In the genomic region with DNA sequence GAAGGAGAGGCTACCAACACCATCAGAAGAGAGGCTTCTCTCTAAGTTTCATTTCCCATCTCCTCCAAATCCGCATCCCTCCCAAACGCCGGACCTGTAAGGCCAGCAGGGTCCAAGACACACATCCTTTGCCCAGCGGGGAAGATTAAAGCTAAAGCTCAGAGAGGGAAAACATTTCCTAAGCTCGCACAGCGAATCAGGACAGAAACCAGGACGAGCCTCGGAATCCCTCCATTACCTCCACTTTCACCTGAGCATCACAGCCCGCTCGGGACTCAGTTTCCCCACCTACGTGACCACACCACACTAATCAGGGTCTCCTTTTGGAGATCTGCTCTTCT, we compare ENCODE assay signal across 8 cellular contexts. TPM values are rescaled to one million over a fixed set of nuclear protein-coding genes. Genes with fewer than 3 reads are reported as not detected.
DNase-seq lines count a peak whose midpoint lies in the region; ATAC-seq and TF ChIP-seq lines count a peak whose summit lies in the region.

No MANE protein-coding gene starts in this region.

- no peaks in the 10 kb centered on the region for H3K9me3 Mint-ChIP-seq in IgD-negative memory B cell
- H3K9me3 Mint-ChIP-seq in naive thymus-derived CD4-positive, alpha-beta T cell, result peaks cover 0 to 42% (median 0%) of the 10 kb centered on the region in 11 donors

- no peaks in the 10 kb centered on the region for H3K9me3 ChIP-seq in naive thymus-derived CD4-positive, alpha-beta T cell (ENCODE audit: control insufficient read depth in 2 of 3, low read length in 3 of 3)

- no peaks in the 10 kb centered on the region for H3K36me3 Mint-ChIP-seq in IgD-negative memory B cell
- no peaks in the 10 kb centered on the region for H3K36me3 Mint-ChIP-seq in naive thymus-derived CD4-positive, alpha-beta T cell

- H3K27ac ChIP-seq in naive thymus-derived CD4-positive, alpha-beta T cell (ENCODE audit: low read depth, low read length), result peak overlapping the region; percentile 98

- intact Hi-C loops in naive thymus-derived CD4-positive, alpha-beta T cell (cut with micrococcal nuclease), result loop anchor here (1.0 kb wide), 6 partner anchors 12 to 225 kb away; a partner anchor contains a TSS
- intact Hi-C loops in sciatic nerve (cut with DNase I), result no loop called here

- POLR2A ChIA-PET in BJ (lab: Charles Lee), result interaction anchor here (0.6 to 1.5 kb wide), 3 partner anchors 11 to 125 kb away, joined by 3 to 11 read pairs (median 5); no protein-coding TSS in a partner anchor
- POLR2A ChIA-PET in naive thymus-derived CD4-positive, alpha-beta T cell (lab: Charles Lee), result interaction anchor here (0.6 to 3.1 kb wide), 6 partner anchors 11 to 256 kb away, joined by 3 to 50 read pairs (median 4); no protein-coding TSS in a partner anchor
- POLR2A ChIA-PET in GM10248 (lab: Yijun Ruan, JAX), result interaction anchor here (0.6 to 3.7 kb wide), 10 partner anchors 8 to 1760 kb away, joined by 3 to 48 read pairs (median 6); no protein-coding TSS in a partner anchor

- H3K36me3 ChIP-seq in BJ (ENCODE audit: control insufficient read depth, insufficient read depth, low read length), result no peaks in the 10 kb centered on the region
- peaks cover 0 to 11% (median 0%) of the 10 kb centered on the region in 3 experiments for H3K36me3 ChIP-seq in naive thymus-derived CD4-positive, alpha-beta T cell (ENCODE audit: control insufficient read depth in 2 of 3, insufficient read depth in 3 of 3, low read length in 3 of 3)

- no peaks in the 10 kb centered on the region for H3K27me3 ChIP-seq in BJ (ENCODE audit: control insufficient read depth, insufficient read depth, low read length)
- H3K27me3 ChIP-seq in naive thymus-derived CD4-positive, alpha-beta T cell (ENCODE audit: control insufficient read depth in 2 of 2, insufficient read depth in 2 of 2, low read length in 2 of 2), result no peaks in the 10 kb centered on the region

- peak overlapping the region; percentile 77 for H3K4me3 ChIP-seq in BJ (ENCODE audit: low read depth, low read length)
- H3K4me3 ChIP-seq in naive thymus-derived CD4-positive, alpha-beta T cell (ENCODE audit: low read length), result peak overlapping the region; percentile 99

- H3K4me1 ChIP-seq in naive thymus-derived CD4-positive, alpha-beta T cell (ENCODE audit: control insufficient read depth in 2 of 2, insufficient read depth in 2 of 2, low read length in 2 of 2), result peaks cover 10 to 16% of the 10 kb centered on the region in 2 donors

- H3K27ac Mint-ChIP-seq in IgD-negative memory B cell, result peak overlapping the region; percentile 99 to 100 (median 99)
- peak overlapping the region in 8 of 9 donors; percentile 90 to 100 (median 99) for H3K27ac Mint-ChIP-seq in naive thymus-derived CD4-positive, alpha-beta T cell

- CTCF ChIA-PET in BJ (lab: Yijun Ruan, JAX), result interaction anchor here (0.6 to 4.7 kb wide), 5 partner anchors 11 to 226 kb away, joined by 3 to 64 read pairs (median 22); a partner anchor contains a TSS
- CTCF ChIA-PET in naive thymus-derived CD4-positive, alpha-beta T cell (lab: Charles Lee), result interaction anchor here (1.0 to 5.4 kb wide), 5 partner anchors 9 to 29 kb away, joined by 5 to 39 read pairs (median 7); no protein-coding TSS in a partner anchor
- CTCF ChIA-PET in GM10248 (lab: Yijun Ruan, JAX), result interaction anchor here (1.2 to 4.9 kb wide), 9 partner anchors 9 to 213 kb away, joined by 3 to 80 read pairs (median 5); no protein-coding TSS in a partner anchor

- ATAC-seq in naive thymus-derived CD4-positive, alpha-beta T cell, result no peak
- no peak for ATAC-seq in sciatic nerve

- peaks cover 12 to 23% (median 12%) of the 10 kb centered on the region in 3 donors for H3K4me1 Mint-ChIP-seq in IgD-negative memory B cell
- H3K4me1 Mint-ChIP-seq in naive thymus-derived CD4-positive, alpha-beta T cell, result peaks cover 0 to 30% (median 13%) of the 10 kb centered on the region in 7 donors

- no peak for DNase-seq in BJ (ENCODE audit: low read depth)
- DNase-seq in cerebellum (ENCODE audit: low spot score), result peak; percentile 33
- DNase-seq in naive thymus-derived CD4-positive, alpha-beta T cell, result no peak
- no peak for DNase-seq in sciatic nerve (ENCODE audit: low spot score)
- no peak for DNase-seq in NCI-H510A (lab: John Stamatoyannopoulos, UW)
- no peak for DNase-seq in GM10248 (ENCODE audit: extremely low spot score)
- DNase-seq in hippocampal formation (lab: John Stamatoyannopoulos, UW), result no peak

- peaks cover 15% of the 10 kb centered on the region for H3K27me3 Mint-ChIP-seq in IgD-negative memory B cell
- H3K27me3 Mint-ChIP-seq in naive thymus-derived CD4-positive, alpha-beta T cell, result peaks cover 5 to 39% (median 8%) of the 10 kb centered on the region in 5 donors

- TF ChIP-seq CTCF in BJ (IDR thresholded peaks at IDR 0.05; ENCODE audit: insufficient read depth, low read depth, low read length) (no peak), GM10248 (IDR thresholded peaks at IDR 0.05; ENCODE audit: control extremely low read depth, extremely low read depth, low read depth, missing control alignments) (no peak)

- peak overlapping the region; percentile 92 to 99 (median 98) for H3K4me3 Mint-ChIP-seq in IgD-negative memory B cell
- peak overlapping the region; percentile 87 to 96 (median 94) for H3K4me3 Mint-ChIP-seq in naive thymus-derived CD4-positive, alpha-beta T cell

RNA-seq across cellular contexts. Expression of a gene that starts 0.7 kb away (rescaled TPM):
- polyA plus RNA-seq in BJ (2011; rRNA removed) (2.6 and 4.5 TPM in 2 replicates), IgD-negative memory B cell (48.1 TPM)
- 10.1 and 15.8 TPM in 2 replicates for polyA minus RNA-seq in BJ (2011; rRNA and poly(A)+ RNA removed)
- total RNA-seq in cerebellum (2.5 TPM), sciatic nerve (3.7 TPM)
- total RNA-seq in naive thymus-derived CD4-positive, alpha-beta T cell, result 1,000 to 10,000 TPM in 1 of 5 experiments, 100 to 1,000 TPM in 1, 10 to 100 TPM in 2, 1 to 10 TPM in 1; 2.1 to 1,925 (median 22.8) TPM
- 1 to 10 TPM; 3.0 to 5.3 TPM for polyA plus RNA-seq in naive thymus-derived CD4-positive, alpha-beta T cell

RNA-seq across cellular contexts. Expression of a gene that starts 29.8 kb away (rescaled TPM):
- polyA plus RNA-seq in BJ (2011; rRNA removed) (27.3 and 42.3 TPM in 2 replicates), IgD-negative memory B cell (0.71 TPM)
- polyA minus RNA-seq in BJ (2011; rRNA and poly(A)+ RNA removed), result 19.1 and 27.1 TPM in 2 replicates
- total RNA-seq in cerebellum (36.0 TPM), sciatic nerve (4.0 TPM)
- 1 to 10 TPM in 4 of 5 experiments, under 1 TPM in 1; 0.86 to 3.1 (median 2.4) TPM for total RNA-seq in naive thymus-derived CD4-positive, alpha-beta T cell
- polyA plus RNA-seq in naive thymus-derived CD4-positive, alpha-beta T cell, result under 1 TPM; 0.30 to 0.37 TPM

RNA-seq across cellular contexts. Expression of a gene that starts 31.2 kb away (rescaled TPM):
- polyA plus RNA-seq in BJ (2011; rRNA removed), result 1.0 and 1.2 TPM in 2 replicates
- 0.66 TPM in 1 of 2 replicates, not detected in the other for polyA minus RNA-seq in BJ (2011; rRNA and poly(A)+ RNA removed)
- polyA plus RNA-seq in IgD-negative memory B cell, result 4.0 TPM
- not detected for total RNA-seq in cerebellum
- 1 to 10 TPM; 1.3 to 8.5 (median 7.8) TPM for total RNA-seq in naive thymus-derived CD4-positive, alpha-beta T cell
- 1 to 10 TPM; 2.8 to 4.0 TPM for polyA plus RNA-seq in naive thymus-derived CD4-positive, alpha-beta T cell
- 1.8 TPM for total RNA-seq in sciatic nerve

RNA-seq across cellular contexts. Expression of a gene that starts 40.2 kb away (rescaled TPM):
- polyA plus RNA-seq in BJ (2011; rRNA removed) (110 and 117 TPM in 2 replicates), IgD-negative memory B cell (111 TPM)
- 119 and 157 TPM in 2 replicates for polyA minus RNA-seq in BJ (2011; rRNA and poly(A)+ RNA removed)
- total RNA-seq in cerebellum (11.2 TPM), sciatic nerve (72.1 TPM)
- 100 to 1,000 TPM in 2 of 5 experiments, 10 to 100 TPM in 3; 71.3 to 206 (median 82.6) TPM for total RNA-seq in naive thymus-derived CD4-positive, alpha-beta T cell
- 10 to 100 TPM; 27.0 to 39.7 TPM for polyA plus RNA-seq in naive thymus-derived CD4-positive, alpha-beta T cell

RNA-seq across cellular contexts. Expression of a gene that starts 43.4 kb away (rescaled TPM):
- polyA plus RNA-seq in BJ (2011; rRNA removed) (84.3 and 121 TPM in 2 replicates), IgD-negative memory B cell (50.2 TPM)
- 69.3 and 116 TPM in 2 replicates for polyA minus RNA-seq in BJ (2011; rRNA and poly(A)+ RNA removed)
- total RNA-seq in cerebellum (36.9 TPM), sciatic nerve (58.6 TPM)
- 10 to 100 TPM; 45.1 to 88.2 (median 53.4) TPM for total RNA-seq in naive thymus-derived CD4-positive, alpha-beta T cell
- 10 to 100 TPM; 31.7 to 32.7 TPM for polyA plus RNA-seq in naive thymus-derived CD4-positive, alpha-beta T cell
